In genomic region chr6:22056398-22056797, GRCh38 we compare ENCODE assay signal across 1 cellular context.
TF ChIP-seq lines count a peak whose summit lies in the region.

No MANE protein-coding gene starts in this region.

TF ChIP-seq in GM23338, 12 proteins besides CTCF, POLR2A, EP300 and RAD21 (continued from another document):
- no peak for TF ChIP-seq ZNF462 (CRISPR knock-in tag; IDR thresholded peaks at IDR 0.05)
- no peak for TF ChIP-seq ZNF331 (CRISPR knock-in tag; IDR thresholded peaks at IDR 0.05; ENCODE audit: low read depth)
- no peak for TF ChIP-seq NANOG (IDR thresholded peaks at IDR 0.05; ENCODE audit: borderline replicate concordance)
- no peak for TF ChIP-seq STAT1 (IDR thresholded peaks at IDR 0.05; ENCODE audit: unreplicated experiment)
- no peak for TF ChIP-seq ZNF114 (CRISPR knock-in tag; IDR thresholded peaks at IDR 0.05)
- TF ChIP-seq EZH2 (IDR thresholded peaks at IDR 0.05; ENCODE audit: low read depth, unreplicated experiment) = no peak
- no peak for TF ChIP-seq REST (IDR thresholded peaks at IDR 0.05; ENCODE audit: unreplicated experiment)
- TF ChIP-seq POLR2AphosphoS5 (IDR thresholded peaks at IDR 0.05; ENCODE audit: low read depth) = no peak
